ENCODE assay signal across 8 cellular contexts in the genomic region with DNA sequence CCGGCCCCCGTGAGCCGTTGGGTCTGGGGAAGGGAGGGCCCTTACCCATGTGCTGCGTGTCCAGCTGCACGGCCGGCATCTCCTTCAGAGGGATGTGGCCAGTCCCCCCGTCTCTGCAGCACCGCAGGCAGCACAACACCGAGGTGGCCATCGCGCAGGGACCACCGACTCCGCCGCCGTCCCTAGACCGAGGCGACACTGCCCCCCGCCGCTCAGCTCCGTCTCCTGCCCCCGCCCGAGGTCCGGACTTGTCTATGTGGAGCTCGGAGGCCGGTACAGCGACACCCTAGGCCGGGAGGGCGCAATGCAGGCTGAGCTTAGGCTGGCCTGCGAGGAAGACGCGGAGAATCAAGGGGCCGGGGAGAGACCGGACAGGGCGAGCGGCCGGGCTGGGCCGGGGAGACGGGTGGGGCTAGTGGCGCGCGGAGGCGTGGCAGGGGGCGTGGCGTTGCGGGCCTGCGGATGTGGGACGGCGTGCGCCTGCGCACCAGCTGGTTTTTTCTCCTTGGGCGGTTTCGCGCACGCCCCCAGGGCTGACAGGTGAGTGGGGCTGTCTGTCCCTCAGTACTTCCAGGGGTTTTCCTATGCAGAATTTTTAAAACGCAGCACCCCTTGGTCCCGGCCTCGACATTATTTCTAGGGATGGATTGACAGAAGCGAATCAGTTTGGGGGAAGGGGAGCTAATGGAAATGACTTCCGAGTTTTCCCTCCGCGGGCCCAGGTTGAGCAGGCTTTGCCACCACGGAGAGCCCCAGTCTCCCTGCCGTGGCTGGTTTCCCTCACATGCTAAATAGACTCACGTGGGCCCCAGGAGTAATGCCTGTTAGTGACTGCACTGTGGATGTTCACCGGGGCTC.
DNase-seq lines count a peak whose midpoint lies in the region; ATAC-seq and FAIRE-seq lines count a peak whose summit lies in the region.

Gene SPRYD7, minus strand, starts transcription at position 256 of the 858 bp plus-strand sequence. Its CDS starts 105 bp downstream, at position 151.

- peak within 1 kb of the TSS; percentile 85 for H3K27ac Mint-ChIP-seq in central memory CD8-positive, alpha-beta T cell (ENCODE audit: low read depth)

- H3K4me1 Mint-ChIP-seq in central memory CD8-positive, alpha-beta T cell = peaks cover 20% of the 10 kb centered on the region

- ATAC-seq in GM19035 (IDR thresholded peaks at IDR 0.05; ENCODE audit: unreplicated experiment) (peak; percentile 99), HG03342 (IDR thresholded peaks at IDR 0.05; ENCODE audit: unreplicated experiment) (peak; percentile 98)
- peak; percentile 90 for ATAC-seq in central memory CD8-positive, alpha-beta T cell (replicated peaks; ENCODE audit: extremely low read depth, poor library complexity, severe bottlenecking)

- H3K4me3 Mint-ChIP-seq in central memory CD8-positive, alpha-beta T cell = peak within 1 kb of the TSS; percentile 93

- DNase-seq in Ammon's horn (ENCODE audit: low spot score) (peak; percentile 99), NCI-H345 (lab: John Stamatoyannopoulos, UW) (peak; percentile 83)
- DNase-seq in activated CD4-positive, CD25-positive, alpha-beta regulatory T cell (lab: John Stamatoyannopoulos, UW) = peak; percentile 89 to 96 (median 92)
- DNase-seq in central memory CD8-positive, alpha-beta T cell (ENCODE audit: low spot score in 2 of 2) = peak; percentile 90 to 97
- peak; percentile 87 to 95 for DNase-seq in stimulated activated CD4-positive, alpha-beta T cell treated with anti-CD3 and anti-CD28 coated beads, Interleukin-12 subunit alpha, Interleukin-12 subunit beta, amount 100 ng/mL, for 24 hours (ENCODE audit: low read depth in 2 of 2)

- FAIRE-seq in islet of Langerhans (lab: Jason Lieb, UNC) = peak; percentile 27

- no peaks in the 10 kb centered on the region for H3K9me3 Mint-ChIP-seq in central memory CD8-positive, alpha-beta T cell

- H3K27me3 Mint-ChIP-seq in central memory CD8-positive, alpha-beta T cell = no peaks in the 10 kb centered on the region

- peaks cover 12% of the 10 kb centered on the region for H3K36me3 Mint-ChIP-seq in central memory CD8-positive, alpha-beta T cell (ENCODE audit: insufficient read depth)

Comparison
In these comparisons a context has a peak if more than half of its experiments do, and no peak if none do; other contexts are left out.
1. Peak in every context shown above with its lines: DNase-seq and ATAC-seq.